In the genomic region with DNA sequence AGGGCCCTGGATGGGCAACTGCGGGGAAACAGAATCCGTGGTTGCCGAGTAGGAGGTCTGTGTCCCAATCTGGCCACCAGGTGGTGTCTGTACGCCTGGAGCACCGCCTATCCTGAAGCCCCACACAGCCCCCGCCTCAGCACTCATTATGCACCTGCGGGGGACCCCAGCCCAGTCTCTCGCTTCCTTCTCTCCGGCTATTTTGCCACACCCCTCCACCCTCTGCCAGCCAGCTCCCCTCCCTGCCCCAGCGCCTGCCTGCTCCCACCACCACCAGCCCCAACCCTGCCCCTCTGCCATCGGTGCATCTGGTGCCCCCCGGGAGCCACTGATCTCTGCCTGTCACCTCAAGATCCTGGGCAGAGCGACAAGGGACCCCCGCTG, we compare ENCODE assay signal across 9 cellular contexts. TPM values are rescaled to one million over a fixed set of nuclear protein-coding genes. Genes with fewer than 3 reads are reported as not detected.
A peak's percentile ranks its signal among the peaks of the same experiment; 100 is the strongest.
DNase-seq lines count a peak whose midpoint lies in the region; ATAC-seq and TF ChIP-seq lines count a peak whose summit lies in the region.
"Had no signal": no experiment of that assay in that cellular context is flagged by ENCODE, and none has a peak within 500 bp of the region (broad histone marks: within the 10 kb centered on the region; RNA-seq: fewer than 3 reads in every experiment).

No MANE protein-coding gene starts in this region.

- no peak overlapping the region for H4K91ac ChIP-seq in mesenchymal stem cell (ENCODE audit: low read length)

- peaks cover 29% of the 10 kb centered on the region for H3K4me1 Mint-ChIP-seq in Caco-2 (ENCODE audit: low read depth, unreplicated experiment)
- H3K4me1 Mint-ChIP-seq in activated CD4-positive, alpha-beta T cell treated with anti-CD3 and anti-CD28 coated beads, Interleukin-2, amount 10 ng/mL, durations not matched to agents 24 days and 14 days, result peaks cover 25% of the 10 kb centered on the region
- H3K4me1 Mint-ChIP-seq in stimulated activated naive CD8-positive, alpha-beta T cell treated with anti-CD3 and anti-CD28 coated beads, Interleukin-15, amount 100 ng/mL, for 72 hours, result peaks cover 44% of the 10 kb centered on the region

- H2AK5ac ChIP-seq in mesenchymal stem cell (ENCODE audit: low read length, severe bottlenecking), result no peak overlapping the region

- DNase-seq in Caco-2 (peak; percentile 73 to 81), NCI-H526 (lab: John Stamatoyannopoulos, UW) (peak; percentile 80 to 95), dedifferentiated amniotic fluid mesenchymal stem cell (ENCODE audit: extremely low spot score) (peak; percentile 35), mesenchymal stem cell (peak; percentile 71), HPDE6-E6E7 (ENCODE audit: extremely low spot score) (no peak)
- peak; percentile 90 for DNase-seq in activated CD4-positive, alpha-beta T cell treated with anti-CD3 and anti-CD28 coated beads, Interleukin-2, amount 10 ng/mL, durations not matched to agents 24 days and 14 days
- DNase-seq in stimulated activated naive CD8-positive, alpha-beta T cell treated with anti-CD3 and anti-CD28 coated beads, Interleukin-15, amount 100 ng/mL, for 72 hours, result peak; percentile 70 to 76

- peak overlapping the region; percentile 59 for H3K4me3 Mint-ChIP-seq in Caco-2 (ENCODE audit: unreplicated experiment)
- H3K4me3 Mint-ChIP-seq in activated CD4-positive, alpha-beta T cell treated with anti-CD3 and anti-CD28 coated beads, Interleukin-2, amount 10 ng/mL, durations not matched to agents 24 days and 14 days, result peak overlapping the region; percentile 38
- H3K4me3 Mint-ChIP-seq in stimulated activated naive CD8-positive, alpha-beta T cell treated with anti-CD3 and anti-CD28 coated beads, Interleukin-15, amount 100 ng/mL, for 72 hours, result peak overlapping the region in 1 of 2 donors; percentile 7
- H3K4me3 Mint-ChIP-seq: stimulated activated naive CD8-positive, alpha-beta T cell treated with anti-CD3 and anti-CD28 coated beads, Interleukin-15, Interleukin-2, amounts not matched to agents 100 ng/mL and 50 ng/mL, for 24 hours had no signal

- H3K27ac ChIP-seq in mesenchymal stem cell (ENCODE audit: low read length, poor library complexity, severe bottlenecking), result no peak overlapping the region

- H3K36me3 ChIP-seq in Caco-2 (ENCODE audit: control insufficient read depth, insufficient read depth, low read length), result no peaks in the 10 kb centered on the region; the same call in none of the 2 replicates
- peaks cover 44 to 46% of the 10 kb centered on the region in 2 experiments for H3K36me3 ChIP-seq in mesenchymal stem cell (ENCODE audit: control insufficient read depth in 1 of 2, insufficient read depth in 2 of 2, low read depth in 1 of 2, low read length in 2 of 2)

- CTCF ChIA-PET in Caco-2 (lab: Charles Lee), result interaction anchor here (0.5 to 3.0 kb wide), 7 partner anchors 16 to 238 kb away, joined by 3 to 80 read pairs (median 5); partner anchors contain the start of genes LRP1 and SHMT2

- no peak overlapping the region for H3K4ac ChIP-seq in mesenchymal stem cell (ENCODE audit: low read depth in 1 of 2, low read length in 2 of 2)

- no peaks in the 10 kb centered on the region for H3K79me1 ChIP-seq in mesenchymal stem cell (replicated peaks; ENCODE audit: low read length, poor library complexity, severe bottlenecking)

- peaks cover 18% of the 10 kb centered on the region for H3K27me3 Mint-ChIP-seq in Caco-2 (ENCODE audit: insufficient read depth, unreplicated experiment)
- H3K27me3 Mint-ChIP-seq in activated CD4-positive, alpha-beta T cell treated with anti-CD3 and anti-CD28 coated beads, Interleukin-2, amount 10 ng/mL, durations not matched to agents 24 days and 14 days, result peaks cover 49% of the 10 kb centered on the region
- H3K27me3 Mint-ChIP-seq in stimulated activated naive CD8-positive, alpha-beta T cell treated with anti-CD3 and anti-CD28 coated beads, Interleukin-15, amount 100 ng/mL, for 72 hours, result peaks cover 58% of the 10 kb centered on the region

- no TSS peak for BruUV-seq in Caco-2 (replicated peaks; lab: Mats Ljungman, UMichigan)

- POLR2A ChIA-PET in Caco-2 (lab: Charles Lee), result interaction anchor here (1.5 kb wide), 1 partner anchor 15 kb away, joined by 20 read pairs; the partner anchor contains the start of gene SHMT2

- H3K9me3 ChIP-seq in Caco-2, result no peaks in the 10 kb centered on the region
- no peaks in the 10 kb centered on the region for H3K9me3 ChIP-seq in mesenchymal stem cell (ENCODE audit: control insufficient read depth, low read length)

- H2BK12ac ChIP-seq in mesenchymal stem cell (ENCODE audit: low read length in 2 of 2), result no peak overlapping the region

- no peak overlapping the region for H2BK120ac ChIP-seq in mesenchymal stem cell (ENCODE audit: low read depth, low read length)

- peak overlapping the region; percentile 22 for H3K27ac Mint-ChIP-seq in Caco-2 (ENCODE audit: unreplicated experiment)
- no peak overlapping the region for H3K27ac Mint-ChIP-seq in activated CD4-positive, alpha-beta T cell treated with anti-CD3 and anti-CD28 coated beads, Interleukin-2, amount 10 ng/mL, durations not matched to agents 24 days and 14 days
- no peak overlapping the region for H3K27ac Mint-ChIP-seq in stimulated activated naive CD8-positive, alpha-beta T cell treated with anti-CD3 and anti-CD28 coated beads, Interleukin-15, amount 100 ng/mL, for 72 hours
- H3K27ac Mint-ChIP-seq: stimulated activated naive CD8-positive, alpha-beta T cell treated with anti-CD3 and anti-CD28 coated beads, Interleukin-15, Interleukin-2, amounts not matched to agents 100 ng/mL and 50 ng/mL, for 24 hours had no signal

- H3K4me1 ChIP-seq in Caco-2 (peaks cover 20% of the 10 kb centered on the region), mesenchymal stem cell (ENCODE audit: control insufficient read depth, insufficient read depth, low read depth, low read length) (peaks cover 37% of the 10 kb centered on the region)

- H3K4me3 ChIP-seq in Caco-2 (ENCODE audit: low read depth, low read length) (no peak overlapping the region), mesenchymal stem cell (ENCODE audit: insufficient read depth in 1 of 2, low read depth in 1 of 2, low read length in 2 of 2) (no peak overlapping the region)

- H3K23ac ChIP-seq in mesenchymal stem cell (ENCODE audit: low read length in 2 of 2), result no peak overlapping the region

- TF ChIP-seq CTCF in Caco-2 (IDR thresholded peaks at IDR 0.05; ENCODE audit: insufficient read depth in 1 of 2, low read depth in 1 of 2, low read length in 1 of 2, severe bottlenecking in 1 of 2, unreplicated experiment in 1 of 2), result peak; percentile 75 to 81

- H2BK15ac ChIP-seq in mesenchymal stem cell (ENCODE audit: low read depth, poor library complexity, severe bottlenecking), result no peak overlapping the region

- 6% methylated on average over 14 of the region's 14 CpGs for WGBS in mesenchymal stem cell

- H4K8ac ChIP-seq in mesenchymal stem cell (ENCODE audit: low read length), result no peak overlapping the region

- peaks cover 10% of the 10 kb centered on the region for H3K27me3 ChIP-seq in Caco-2 (replicated peaks; ENCODE audit: control insufficient read depth, insufficient read depth, low read length)
- peaks cover 0 to 43% of the 10 kb centered on the region in 2 experiments for H3K27me3 ChIP-seq in mesenchymal stem cell (ENCODE audit: control insufficient read depth in 1 of 2, insufficient read depth in 1 of 2, low read length in 2 of 2)

- H2AFZ ChIP-seq in mesenchymal stem cell (ENCODE audit: low read depth, low read length), result no peak overlapping the region

- H3K14ac ChIP-seq in mesenchymal stem cell (ENCODE audit: low read length in 2 of 2), result no peak overlapping the region

- no peak overlapping the region for H3K4me2 ChIP-seq in mesenchymal stem cell (ENCODE audit: low read length, poor library complexity, severe bottlenecking)

- H3K9ac ChIP-seq in mesenchymal stem cell (ENCODE audit: low read length), result peak overlapping the region; percentile 21

- H3K36me3 Mint-ChIP-seq in Caco-2 (ENCODE audit: insufficient read depth, unreplicated experiment), result peaks cover 34% of the 10 kb centered on the region
- H3K36me3 Mint-ChIP-seq in activated CD4-positive, alpha-beta T cell treated with anti-CD3 and anti-CD28 coated beads, Interleukin-2, amount 10 ng/mL, durations not matched to agents 24 days and 14 days (ENCODE audit: low read depth), result no peaks in the 10 kb centered on the region

- H3K18ac ChIP-seq in mesenchymal stem cell (ENCODE audit: low read depth in 1 of 2, low read length in 2 of 2), result peak overlapping the region in 1 of 2 experiments; percentile 11

- peak; percentile 39 for ATAC-seq in HG02571 (IDR thresholded peaks at IDR 0.05; ENCODE audit: unreplicated experiment)
- ATAC-seq in stimulated activated naive CD8-positive, alpha-beta T cell treated with anti-CD3 and anti-CD28 coated beads, Interleukin-15, amount 100 ng/mL, for 72 hours, result peak; percentile 65

- H3K9me3 Mint-ChIP-seq in Caco-2 (ENCODE audit: unreplicated experiment), result no peaks in the 10 kb centered on the region
- H3K9me3 Mint-ChIP-seq in activated CD4-positive, alpha-beta T cell treated with anti-CD3 and anti-CD28 coated beads, Interleukin-2, amount 10 ng/mL, durations not matched to agents 24 days and 14 days, result no peaks in the 10 kb centered on the region
- no peaks in the 10 kb centered on the region for H3K9me3 Mint-ChIP-seq in stimulated activated naive CD8-positive, alpha-beta T cell treated with anti-CD3 and anti-CD28 coated beads, Interleukin-15, amount 100 ng/mL, for 72 hours
- H3K9me3 Mint-ChIP-seq: stimulated activated naive CD8-positive, alpha-beta T cell treated with anti-CD3 and anti-CD28 coated beads, Interleukin-15, Interleukin-2, amounts not matched to agents 100 ng/mL and 50 ng/mL, for 24 hours had no signal

- intact Hi-C loops in Caco-2 (cut with micrococcal nuclease; ENCODE audit: unreplicated experiment), result loop anchor here (1.0 kb wide), 3 partner anchors 16 to 29 kb away; no protein-coding TSS in a partner anchor
- intact Hi-C loops in activated CD4-positive, alpha-beta T cell treated with anti-CD3 and anti-CD28 coated beads, Interleukin-2, amount 10 ng/mL, durations not matched to agents 24 days and 14 days (cut with micrococcal nuclease), result loop anchor here (1.0 kb wide), 1 partner anchor 29 kb away; no protein-coding TSS in a partner anchor

- no peak overlapping the region for H2BK5ac ChIP-seq in mesenchymal stem cell (ENCODE audit: low read depth, low read length, poor library complexity, severe bottlenecking)

RNA-seq across cellular contexts. Expression of gene NXPH4, which starts 2.2 kb away (rescaled TPM):
- 10.0 and 10.6 TPM in 2 replicates for total RNA-seq in Caco-2 (2022)
- total RNA-seq in activated CD4-positive, alpha-beta T cell treated with anti-CD3 and anti-CD28 coated beads, Interleukin-2, amount 10 ng/mL, durations not matched to agents 24 days and 14 days, result 0.47 and 0.73 TPM in 2 replicates
- polyA plus RNA-seq in mesenchymal stem cell (2013, experiment 1 of 2), result 1.8 TPM
- polyA plus RNA-seq in mesenchymal stem cell (2013, experiment 2 of 2), result 1.6 TPM

RNA-seq across cellular contexts. Expression of gene SHMT2, which starts 15.1 kb away (rescaled TPM):
- 387 and 466 TPM in 2 replicates for total RNA-seq in Caco-2 (2022)
- 297 and 310 TPM in 2 replicates for total RNA-seq in activated CD4-positive, alpha-beta T cell treated with anti-CD3 and anti-CD28 coated beads, Interleukin-2, amount 10 ng/mL, durations not matched to agents 24 days and 14 days
- 196 TPM for polyA plus RNA-seq in mesenchymal stem cell (2013, experiment 1 of 2)
- 196 TPM for polyA plus RNA-seq in mesenchymal stem cell (2013, experiment 2 of 2)

RNA-seq across cellular contexts. Expression of gene STAC3, which starts 36.6 kb away (rescaled TPM):
- total RNA-seq in Caco-2 (2022), result 0.70 and 1.3 TPM in 2 replicates
- 4.9 and 5.5 TPM in 2 replicates for total RNA-seq in activated CD4-positive, alpha-beta T cell treated with anti-CD3 and anti-CD28 coated beads, Interleukin-2, amount 10 ng/mL, durations not matched to agents 24 days and 14 days
- polyA plus RNA-seq in mesenchymal stem cell (2013, experiment 1 of 2), result 0.61 TPM
- 0.21 TPM for polyA plus RNA-seq in mesenchymal stem cell (2013, experiment 2 of 2)
